1 cellular context compared by ENCODE assay signal in the genomic region with DNA sequence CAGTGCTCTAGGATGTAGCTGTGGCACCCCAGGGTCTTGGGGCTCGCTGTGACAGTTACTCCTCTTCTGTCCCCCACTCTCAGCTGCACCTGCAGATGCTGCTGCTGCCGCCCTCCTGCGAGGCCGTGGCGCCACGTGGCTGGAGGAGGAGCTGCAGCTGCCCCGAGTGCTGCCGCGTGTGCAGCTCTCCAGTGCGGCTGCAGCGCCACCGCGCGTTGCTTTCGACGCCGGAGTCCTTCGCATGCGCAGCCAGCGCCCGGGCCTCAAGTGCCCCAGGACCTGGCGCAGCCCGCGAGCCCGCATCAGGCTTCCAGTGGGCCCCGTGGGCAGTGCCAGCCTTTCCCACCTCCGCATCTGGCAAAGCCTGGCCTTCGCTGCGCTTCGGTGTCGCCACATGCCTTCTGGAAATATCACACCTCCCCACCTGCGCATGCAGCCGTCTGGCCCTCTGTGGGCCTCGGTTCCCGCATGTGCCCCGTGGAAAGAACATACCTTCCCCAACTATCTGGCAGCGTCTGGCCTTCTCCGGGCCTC.
TF ChIP-seq lines count a peak whose summit lies in the region.

No MANE protein-coding gene starts in this region.

TF ChIP-seq in HEK293, 187 proteins besides CTCF, POLR2A, EP300 and RAD21 (continued from another document):
- TF ChIP-seq, protein P1, sequence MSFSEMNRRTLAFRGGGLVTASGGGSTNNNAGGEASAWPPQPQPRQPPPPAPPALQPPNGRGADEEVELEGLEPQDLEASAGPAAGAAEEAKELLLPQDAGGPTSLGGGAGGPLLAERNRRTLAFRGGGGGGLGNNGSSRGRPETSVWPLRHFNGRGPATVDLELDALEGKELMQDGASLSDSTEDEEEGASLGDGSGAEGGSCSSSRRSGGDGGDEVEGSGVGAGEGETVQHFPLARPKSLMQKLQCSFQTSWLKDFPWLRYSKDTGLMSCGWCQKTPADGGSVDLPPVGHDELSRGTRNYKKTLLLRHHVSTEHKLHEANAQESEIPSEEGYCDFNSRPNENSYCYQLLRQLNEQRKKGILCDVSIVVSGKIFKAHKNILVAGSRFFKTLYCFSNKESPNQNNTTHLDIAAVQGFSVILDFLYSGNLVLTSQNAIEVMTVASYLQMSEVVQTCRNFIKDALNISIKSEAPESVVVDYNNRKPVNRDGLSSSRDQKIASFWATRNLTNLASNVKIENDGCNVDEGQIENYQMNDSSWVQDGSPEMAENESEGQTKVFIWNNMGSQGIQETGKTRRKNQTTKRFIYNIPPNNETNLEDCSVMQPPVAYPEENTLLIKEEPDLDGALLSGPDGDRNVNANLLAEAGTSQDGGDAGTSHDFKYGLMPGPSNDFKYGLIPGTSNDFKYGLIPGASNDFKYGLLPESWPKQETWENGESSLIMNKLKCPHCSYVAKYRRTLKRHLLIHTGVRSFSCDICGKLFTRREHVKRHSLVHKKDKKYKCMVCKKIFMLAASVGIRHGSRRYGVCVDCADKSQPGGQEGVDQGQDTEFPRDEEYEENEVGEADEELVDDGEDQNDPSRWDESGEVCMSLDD (tag by site-specific recombination; IDR thresholded peaks at IDR 0.05) = no peak
- TF ChIP-seq, protein P2, sequence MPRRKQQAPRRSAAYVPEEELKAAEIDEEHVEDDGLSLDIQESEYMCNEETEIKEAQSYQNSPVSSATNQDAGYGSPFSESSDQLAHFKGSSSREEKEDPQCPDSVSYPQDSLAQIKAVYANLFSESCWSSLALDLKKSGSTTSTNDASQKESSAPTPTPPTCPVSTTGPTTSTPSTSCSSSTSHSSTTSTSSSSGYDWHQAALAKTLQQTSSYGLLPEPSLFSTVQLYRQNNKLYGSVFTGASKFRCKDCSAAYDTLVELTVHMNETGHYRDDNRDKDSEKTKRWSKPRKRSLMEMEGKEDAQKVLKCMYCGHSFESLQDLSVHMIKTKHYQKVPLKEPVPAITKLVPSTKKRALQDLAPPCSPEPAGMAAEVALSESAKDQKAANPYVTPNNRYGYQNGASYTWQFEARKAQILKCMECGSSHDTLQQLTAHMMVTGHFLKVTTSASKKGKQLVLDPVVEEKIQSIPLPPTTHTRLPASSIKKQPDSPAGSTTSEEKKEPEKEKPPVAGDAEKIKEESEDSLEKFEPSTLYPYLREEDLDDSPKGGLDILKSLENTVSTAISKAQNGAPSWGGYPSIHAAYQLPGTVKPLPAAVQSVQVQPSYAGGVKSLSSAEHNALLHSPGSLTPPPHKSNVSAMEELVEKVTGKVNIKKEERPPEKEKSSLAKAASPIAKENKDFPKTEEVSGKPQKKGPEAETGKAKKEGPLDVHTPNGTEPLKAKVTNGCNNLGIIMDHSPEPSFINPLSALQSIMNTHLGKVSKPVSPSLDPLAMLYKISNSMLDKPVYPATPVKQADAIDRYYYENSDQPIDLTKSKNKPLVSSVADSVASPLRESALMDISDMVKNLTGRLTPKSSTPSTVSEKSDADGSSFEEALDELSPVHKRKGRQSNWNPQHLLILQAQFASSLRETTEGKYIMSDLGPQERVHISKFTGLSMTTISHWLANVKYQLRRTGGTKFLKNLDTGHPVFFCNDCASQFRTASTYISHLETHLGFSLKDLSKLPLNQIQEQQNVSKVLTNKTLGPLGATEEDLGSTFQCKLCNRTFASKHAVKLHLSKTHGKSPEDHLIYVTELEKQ (tag by site-specific recombination; IDR thresholded peaks at IDR 0.05; ENCODE audit: borderline replicate concordance) = no peak
- TF ChIP-seq ZSCAN23 (tag by site-specific recombination; IDR thresholded peaks at IDR 0.05) = no peak
- TF ChIP-seq ZSCAN16 (tag by site-specific recombination; IDR thresholded peaks at IDR 0.05) = no peak
- TF ChIP-seq KLF1 (tag by site-specific recombination; IDR thresholded peaks at IDR 0.05) = no peak
- TF ChIP-seq YY1 (tag by site-specific recombination; IDR thresholded peaks at IDR 0.05) = no peak
- no peak for TF ChIP-seq ZNF426 (tag by site-specific recombination; IDR thresholded peaks at IDR 0.05)
- no peak for TF ChIP-seq ZNF654 (tag by site-specific recombination; IDR thresholded peaks at IDR 0.05; ENCODE audit: low read depth)
- no peak for TF ChIP-seq ZNF24 (tag by site-specific recombination; IDR thresholded peaks at IDR 0.05)
- TF ChIP-seq ZNF677 (tag by site-specific recombination; IDR thresholded peaks at IDR 0.05) = 0 out of 2 replicates have a peak, but pooled peaks have one; percentile 5
- no peak for TF ChIP-seq ZNF561 (tag by site-specific recombination; IDR thresholded peaks at IDR 0.05; ENCODE audit: borderline replicate concordance)
- TF ChIP-seq RBAK (tag by site-specific recombination; IDR thresholded peaks at IDR 0.05) = no peak
- TF ChIP-seq ZSCAN30 (tag by site-specific recombination; IDR thresholded peaks at IDR 0.05) = no peak
- TF ChIP-seq, protein P3, sequence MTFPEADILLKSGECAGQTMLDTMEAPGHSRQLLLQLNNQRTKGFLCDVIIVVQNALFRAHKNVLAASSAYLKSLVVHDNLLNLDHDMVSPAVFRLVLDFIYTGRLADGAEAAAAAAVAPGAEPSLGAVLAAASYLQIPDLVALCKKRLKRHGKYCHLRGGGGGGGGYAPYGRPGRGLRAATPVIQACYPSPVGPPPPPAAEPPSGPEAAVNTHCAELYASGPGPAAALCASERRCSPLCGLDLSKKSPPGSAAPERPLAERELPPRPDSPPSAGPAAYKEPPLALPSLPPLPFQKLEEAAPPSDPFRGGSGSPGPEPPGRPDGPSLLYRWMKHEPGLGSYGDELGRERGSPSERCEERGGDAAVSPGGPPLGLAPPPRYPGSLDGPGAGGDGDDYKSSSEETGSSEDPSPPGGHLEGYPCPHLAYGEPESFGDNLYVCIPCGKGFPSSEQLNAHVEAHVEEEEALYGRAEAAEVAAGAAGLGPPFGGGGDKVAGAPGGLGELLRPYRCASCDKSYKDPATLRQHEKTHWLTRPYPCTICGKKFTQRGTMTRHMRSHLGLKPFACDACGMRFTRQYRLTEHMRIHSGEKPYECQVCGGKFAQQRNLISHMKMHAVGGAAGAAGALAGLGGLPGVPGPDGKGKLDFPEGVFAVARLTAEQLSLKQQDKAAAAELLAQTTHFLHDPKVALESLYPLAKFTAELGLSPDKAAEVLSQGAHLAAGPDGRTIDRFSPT (tag by site-specific recombination; IDR thresholded peaks at IDR 0.05) = peak; percentile 40; the same call in 1 of the 2 replicates
- no peak for TF ChIP-seq ZNF169 (tag by site-specific recombination; IDR thresholded peaks at IDR 0.05)
- TF ChIP-seq SCRT1 (tag by site-specific recombination; IDR thresholded peaks at IDR 0.05; ENCODE audit: borderline replicate concordance) = no peak
- TF ChIP-seq KLF10 (tag by site-specific recombination; IDR thresholded peaks at IDR 0.05) = no peak
- TF ChIP-seq, protein P4, sequence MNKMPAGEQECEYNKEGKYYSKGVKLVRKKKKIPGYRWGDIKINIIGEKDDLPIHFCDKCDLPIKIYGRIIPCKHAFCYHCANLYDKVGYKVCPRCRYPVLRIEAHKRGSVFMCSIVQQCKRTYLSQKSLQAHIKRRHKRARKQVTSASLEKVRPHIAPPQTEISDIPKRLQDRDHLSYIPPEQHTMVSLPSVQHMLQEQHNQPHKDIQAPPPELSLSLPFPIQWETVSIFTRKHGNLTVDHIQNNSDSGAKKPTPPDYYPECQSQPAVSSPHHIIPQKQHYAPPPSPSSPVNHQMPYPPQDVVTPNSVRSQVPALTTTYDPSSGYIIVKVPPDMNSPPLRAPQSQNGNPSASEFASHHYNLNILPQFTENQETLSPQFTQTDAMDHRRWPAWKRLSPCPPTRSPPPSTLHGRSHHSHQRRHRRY (tag by site-specific recombination; IDR thresholded peaks at IDR 0.05) = no peak
- TF ChIP-seq EGR2 (tag by site-specific recombination; IDR thresholded peaks at IDR 0.05; ENCODE audit: low read depth) = no peak
- peak; percentile 74 for TF ChIP-seq SETDB1 (IDR thresholded peaks at IDR 0.05; ENCODE audit: insufficient read length, low read length)
- TF ChIP-seq ZFP3 (tag by site-specific recombination; IDR thresholded peaks at IDR 0.05; ENCODE audit: low read depth) = no peak
- no peak for TF ChIP-seq ZNF366 (tag by site-specific recombination; conservative IDR thresholded peaks at IDR 0.05)
- TF ChIP-seq, protein P5, sequence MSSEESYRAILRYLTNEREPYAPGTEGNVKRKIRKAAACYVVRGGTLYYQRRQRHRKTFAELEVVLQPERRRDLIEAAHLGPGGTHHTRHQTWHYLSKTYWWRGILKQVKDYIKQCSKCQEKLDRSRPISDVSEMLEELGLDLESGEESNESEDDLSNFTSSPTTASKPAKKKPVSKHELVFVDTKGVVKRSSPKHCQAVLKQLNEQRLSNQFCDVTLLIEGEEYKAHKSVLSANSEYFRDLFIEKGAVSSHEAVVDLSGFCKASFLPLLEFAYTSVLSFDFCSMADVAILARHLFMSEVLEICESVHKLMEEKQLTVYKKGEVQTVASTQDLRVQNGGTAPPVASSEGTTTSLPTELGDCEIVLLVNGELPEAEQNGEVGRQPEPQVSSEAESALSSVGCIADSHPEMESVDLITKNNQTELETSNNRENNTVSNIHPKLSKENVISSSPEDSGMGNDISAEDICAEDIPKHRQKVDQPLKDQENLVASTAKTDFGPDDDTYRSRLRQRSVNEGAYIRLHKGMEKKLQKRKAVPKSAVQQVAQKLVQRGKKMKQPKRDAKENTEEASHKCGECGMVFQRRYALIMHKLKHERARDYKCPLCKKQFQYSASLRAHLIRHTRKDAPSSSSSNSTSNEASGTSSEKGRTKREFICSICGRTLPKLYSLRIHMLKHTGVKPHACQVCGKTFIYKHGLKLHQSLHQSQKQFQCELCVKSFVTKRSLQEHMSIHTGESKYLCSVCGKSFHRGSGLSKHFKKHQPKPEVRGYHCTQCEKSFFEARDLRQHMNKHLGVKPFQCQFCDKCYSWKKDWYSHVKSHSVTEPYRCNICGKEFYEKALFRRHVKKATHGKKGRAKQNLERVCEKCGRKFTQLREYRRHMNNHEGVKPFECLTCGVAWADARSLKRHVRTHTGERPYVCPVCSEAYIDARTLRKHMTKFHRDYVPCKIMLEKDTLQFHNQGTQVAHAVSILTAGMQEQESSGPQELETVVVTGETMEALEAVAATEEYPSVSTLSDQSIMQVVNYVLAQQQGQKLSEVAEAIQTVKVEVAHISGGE (tag by site-specific recombination; conservative IDR thresholded peaks at IDR 0.05; ENCODE audit: low read depth) = no peak
- TF ChIP-seq, protein P6, sequence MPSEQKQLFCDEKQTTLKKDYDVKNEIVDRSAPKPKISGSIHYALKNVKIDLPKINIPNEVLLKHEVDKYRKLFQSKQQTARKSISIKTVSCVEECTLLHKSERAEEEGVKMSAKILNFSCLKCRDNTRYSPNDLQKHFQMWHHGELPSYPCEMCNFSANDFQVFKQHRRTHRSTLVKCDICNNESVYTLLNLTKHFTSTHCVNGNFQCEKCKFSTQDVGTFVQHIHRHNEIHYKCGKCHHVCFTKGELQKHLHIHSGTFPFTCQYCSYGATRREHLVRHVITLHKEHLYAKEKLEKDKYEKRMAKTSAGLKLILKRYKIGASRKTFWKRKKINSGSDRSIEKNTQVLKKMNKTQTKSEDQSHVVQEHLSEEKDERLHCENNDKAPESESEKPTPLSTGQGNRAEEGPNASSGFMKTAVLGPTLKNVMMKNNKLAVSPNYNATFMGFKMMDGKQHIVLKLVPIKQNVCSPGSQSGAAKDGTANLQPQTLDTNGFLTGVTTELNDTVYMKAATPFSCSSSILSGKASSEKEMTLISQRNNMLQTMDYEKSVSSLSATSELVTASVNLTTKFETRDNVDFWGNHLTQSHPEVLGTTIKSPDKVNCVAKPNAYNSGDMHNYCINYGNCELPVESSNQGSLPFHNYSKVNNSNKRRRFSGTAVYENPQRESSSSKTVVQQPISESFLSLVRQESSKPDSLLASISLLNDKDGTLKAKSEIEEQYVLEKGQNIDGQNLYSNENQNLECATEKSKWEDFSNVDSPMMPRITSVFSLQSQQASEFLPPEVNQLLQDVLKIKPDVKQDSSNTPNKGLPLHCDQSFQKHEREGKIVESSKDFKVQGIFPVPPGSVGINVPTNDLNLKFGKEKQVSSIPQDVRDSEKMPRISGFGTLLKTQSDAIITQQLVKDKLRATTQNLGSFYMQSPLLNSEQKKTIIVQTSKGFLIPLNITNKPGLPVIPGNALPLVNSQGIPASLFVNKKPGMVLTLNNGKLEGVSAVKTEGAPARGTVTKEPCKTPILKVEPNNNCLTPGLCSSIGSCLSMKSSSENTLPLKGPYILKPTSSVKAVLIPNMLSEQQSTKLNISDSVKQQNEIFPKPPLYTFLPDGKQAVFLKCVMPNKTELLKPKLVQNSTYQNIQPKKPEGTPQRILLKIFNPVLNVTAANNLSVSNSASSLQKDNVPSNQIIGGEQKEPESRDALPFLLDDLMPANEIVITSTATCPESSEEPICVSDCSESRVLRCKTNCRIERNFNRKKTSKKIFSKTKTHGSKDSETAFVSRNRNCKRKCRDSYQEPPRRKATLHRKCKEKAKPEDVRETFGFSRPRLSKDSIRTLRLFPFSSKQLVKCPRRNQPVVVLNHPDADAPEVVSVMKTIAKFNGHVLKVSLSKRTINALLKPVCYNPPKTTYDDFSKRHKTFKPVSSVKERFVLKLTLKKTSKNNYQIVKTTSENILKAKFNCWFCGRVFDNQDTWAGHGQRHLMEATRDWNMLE (tag by site-specific recombination; conservative IDR thresholded peaks at IDR 0.05; ENCODE audit: low read depth) = no peak
- TF ChIP-seq ZNF555 (tag by site-specific recombination; conservative IDR thresholded peaks at IDR 0.05) = no peak
- TF ChIP-seq, protein P7, sequence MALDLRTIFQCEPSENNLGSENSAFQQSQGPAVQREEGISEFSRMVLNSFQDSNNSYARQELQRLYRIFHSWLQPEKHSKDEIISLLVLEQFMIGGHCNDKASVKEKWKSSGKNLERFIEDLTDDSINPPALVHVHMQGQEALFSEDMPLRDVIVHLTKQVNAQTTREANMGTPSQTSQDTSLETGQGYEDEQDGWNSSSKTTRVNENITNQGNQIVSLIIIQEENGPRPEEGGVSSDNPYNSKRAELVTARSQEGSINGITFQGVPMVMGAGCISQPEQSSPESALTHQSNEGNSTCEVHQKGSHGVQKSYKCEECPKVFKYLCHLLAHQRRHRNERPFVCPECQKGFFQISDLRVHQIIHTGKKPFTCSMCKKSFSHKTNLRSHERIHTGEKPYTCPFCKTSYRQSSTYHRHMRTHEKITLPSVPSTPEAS (tag by site-specific recombination; IDR thresholded peaks at IDR 0.05) = no peak
- no peak for TF ChIP-seq ZNF23 (tag by site-specific recombination; IDR thresholded peaks at IDR 0.05; ENCODE audit: borderline replicate concordance)
- TF ChIP-seq, protein P8, sequence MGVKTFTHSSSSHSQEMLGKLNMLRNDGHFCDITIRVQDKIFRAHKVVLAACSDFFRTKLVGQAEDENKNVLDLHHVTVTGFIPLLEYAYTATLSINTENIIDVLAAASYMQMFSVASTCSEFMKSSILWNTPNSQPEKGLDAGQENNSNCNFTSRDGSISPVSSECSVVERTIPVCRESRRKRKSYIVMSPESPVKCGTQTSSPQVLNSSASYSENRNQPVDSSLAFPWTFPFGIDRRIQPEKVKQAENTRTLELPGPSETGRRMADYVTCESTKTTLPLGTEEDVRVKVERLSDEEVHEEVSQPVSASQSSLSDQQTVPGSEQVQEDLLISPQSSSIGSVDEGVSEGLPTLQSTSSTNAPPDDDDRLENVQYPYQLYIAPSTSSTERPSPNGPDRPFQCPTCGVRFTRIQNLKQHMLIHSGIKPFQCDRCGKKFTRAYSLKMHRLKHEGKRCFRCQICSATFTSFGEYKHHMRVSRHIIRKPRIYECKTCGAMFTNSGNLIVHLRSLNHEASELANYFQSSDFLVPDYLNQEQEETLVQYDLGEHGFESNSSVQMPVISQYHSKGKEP (tag by site-specific recombination; IDR thresholded peaks at IDR 0.05) = peak; percentile 90
- TF ChIP-seq ZNF221 (tag by site-specific recombination; IDR thresholded peaks at IDR 0.05; ENCODE audit: borderline replicate concordance) = no peak
- no peak for TF ChIP-seq ZBTB17 (tag by site-specific recombination; IDR thresholded peaks at IDR 0.05)
- TF ChIP-seq HOXD13 (CRISPR knock-in tag; IDR thresholded peaks at IDR 0.05; ENCODE audit: borderline replicate concordance) = 0 out of 2 replicates have a peak, but pooled peaks have one; percentile 15
- no peak for TF ChIP-seq KLF16 (tag by site-specific recombination; IDR thresholded peaks at IDR 0.05)
